In the genomic region with DNA sequence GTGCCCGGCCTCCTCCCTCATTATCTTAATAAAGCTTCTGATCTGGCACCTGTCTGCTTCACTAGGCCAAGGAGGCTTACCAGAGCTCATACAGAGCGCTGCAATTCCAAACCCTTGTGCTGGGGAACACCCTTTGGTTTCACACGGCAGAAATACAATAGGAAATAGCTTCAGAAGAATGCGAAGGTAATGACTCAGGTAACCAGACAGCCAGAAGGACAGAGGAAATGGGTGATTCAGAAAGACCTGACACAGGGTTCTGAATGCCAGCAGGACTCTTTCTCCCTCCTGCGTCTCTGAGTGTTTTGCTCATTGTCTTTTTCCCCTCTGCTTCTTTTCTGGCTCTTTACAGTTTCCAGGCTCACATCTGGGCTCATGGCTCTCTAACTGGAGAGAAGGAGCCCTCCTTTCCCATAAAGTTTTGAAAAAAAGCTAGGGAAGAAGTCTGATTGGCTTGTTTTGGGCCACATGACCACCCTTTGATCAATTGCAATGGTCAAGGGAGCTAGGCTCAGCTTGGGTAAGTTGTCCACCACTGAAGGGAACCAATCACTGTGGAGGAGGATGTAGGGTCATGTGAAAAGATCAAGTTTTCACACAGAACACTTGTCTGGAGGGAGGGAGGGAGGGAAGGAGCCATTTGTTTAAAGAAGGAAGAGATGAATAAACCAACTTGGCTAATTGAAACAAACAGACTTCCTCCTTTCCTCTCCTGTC, we compare ENCODE assay signal across 13 cellular contexts.
DNase-seq lines count a peak whose midpoint lies in the region; ATAC-seq and TF ChIP-seq lines count a peak whose summit lies in the region.
"Had no signal": no experiment of that assay in that cellular context is flagged by ENCODE, and none has a peak within 500 bp of the region (broad histone marks: within the 10 kb centered on the region; RNA-seq: fewer than 3 reads in every experiment).

No MANE protein-coding gene starts in this region.

- DNase-seq in NCI-H146 (lab: John Stamatoyannopoulos, UW) = peak; percentile 8
- no peak for DNase-seq in NCI-H146 treated with DMSO at 0.1 percent for 48 hours (lab: John Stamatoyannopoulos, UW; ENCODE audit: unreplicated experiment)
- peak; percentile 30 for DNase-seq in NT2/D1 (ENCODE audit: low read depth, low spot score)
- DNase-seq in dermis blood vessel endothelial cell = peak; percentile 30
- peak; percentile 91 for DNase-seq in mesendoderm
- DNase-seq in erythroblast (lab: John Stamatoyannopoulos, UW) = no peak
- DNase-seq: activated T-cell treated with anti-CD3 and anti-CD28 coated beads for 4 hours, brain microvascular endothelial cell, thyroid gland had no signal

- TF ChIP-seq POLR2A in erythroblast (IDR thresholded peaks at IDR 0.05; ENCODE audit: low read length) = no peak

- H3K27me3 ChIP-seq in NT2/D1 (ENCODE audit: insufficient read depth, insufficient read length) (no peaks in the 10 kb centered on the region), mesendoderm (ENCODE audit: insufficient read depth, low read length, poor library complexity) (no peaks in the 10 kb centered on the region)
- H3K27me3 ChIP-seq: brain microvascular endothelial cell, thyroid gland had no signal

- no peak overlapping the region for H2AK5ac ChIP-seq in mesendoderm (ENCODE audit: low read length)

- no peak overlapping the region for H3K23ac ChIP-seq in mesendoderm (ENCODE audit: low read length)

- H3K9ac ChIP-seq in NT2/D1 (ENCODE audit: insufficient read length, low read depth) (no peak overlapping the region), mesendoderm (ENCODE audit: low read length) (no peak overlapping the region)

- H3K27ac ChIP-seq in mesendoderm (ENCODE audit: low read depth, low read length) = peak overlapping the region; percentile 78
- H3K27ac ChIP-seq: A549, brain microvascular endothelial cell, thyroid gland had no signal

- no peaks in the 10 kb centered on the region for H3K9me3 ChIP-seq in NT2/D1 (ENCODE audit: insufficient read depth, low read length)
- H3K9me3 ChIP-seq: A549, thyroid gland had no signal

- WGBS in mesendoderm (ENCODE audit: extremely low coverage, insufficient coverage, low lambda C conversion rate) = no CpG with 5 or more reads among the region's 5 CpGs

- H4K8ac ChIP-seq in mesendoderm (ENCODE audit: low read depth, low read length) = no peak overlapping the region

- H3K4me3 ChIP-seq in NT2/D1 (ENCODE audit: insufficient read length, low read depth) = no peak overlapping the region
- no peak overlapping the region for H3K4me3 ChIP-seq in mesendoderm (ENCODE audit: low read length)
- H3K4me3 ChIP-seq: A549, thyroid gland had no signal

- H2BK120ac ChIP-seq in mesendoderm (ENCODE audit: low read depth, low read length) = no peak overlapping the region

- H3K79me2 ChIP-seq in mesendoderm (ENCODE audit: control insufficient read depth, insufficient read depth, low read length) = no peaks in the 10 kb centered on the region

- no peak overlapping the region for H3K4me2 ChIP-seq in mesendoderm (ENCODE audit: low read length)
- H3K4me2 ChIP-seq: A549 had no signal

- H2BK15ac ChIP-seq in mesendoderm (replicated peaks; ENCODE audit: low read depth) = no peak overlapping the region

- H3K4me1 ChIP-seq in NT2/D1 (ENCODE audit: insufficient read depth, insufficient read length) (peaks cover 2% of the 10 kb centered on the region), mesendoderm (ENCODE audit: control insufficient read depth, low read depth, low read length) (no peaks in the 10 kb centered on the region)
- H3K4me1 ChIP-seq: A549 had no signal

- H4K5ac ChIP-seq in mesendoderm (ENCODE audit: low read length) = no peak overlapping the region

- H3K79me1 ChIP-seq in mesendoderm (ENCODE audit: low read length) = no peaks in the 10 kb centered on the region

- no peaks in the 10 kb centered on the region for H3K36me3 ChIP-seq in NT2/D1 (ENCODE audit: insufficient read depth, insufficient read length, low read length)
- no peaks in the 10 kb centered on the region for H3K36me3 ChIP-seq in mesendoderm (ENCODE audit: control insufficient read depth, insufficient read depth, low read length)
- H3K36me3 ChIP-seq: brain microvascular endothelial cell, thyroid gland had no signal

- H3K18ac ChIP-seq in mesendoderm (ENCODE audit: low read length) = no peak overlapping the region

- ATAC-seq in HG03108 (IDR thresholded peaks at IDR 0.05; ENCODE audit: unreplicated experiment) (no peak), HG02759 (IDR thresholded peaks at IDR 0.05; ENCODE audit: unreplicated experiment) (no peak)
- ATAC-seq: naive thymus-derived CD8-positive, alpha-beta T cell had no signal

- peak overlapping the region; percentile 50 for H3K56ac ChIP-seq in mesendoderm (ENCODE audit: low read length)

- peak overlapping the region; percentile 13 for H2BK5ac ChIP-seq in mesendoderm (ENCODE audit: low read length)

- H3K4ac ChIP-seq in mesendoderm (ENCODE audit: low read depth, low read length) = no peak overlapping the region

Comparison
In these comparisons a context has a peak if more than half of its experiments do, and no peak if none do; other contexts are left out.
1. DNase-seq: peak in NCI-H146 (single experiment), NT2/D1 (single experiment), dermis blood vessel endothelial cell (single experiment) and mesendoderm (single experiment); none in NCI-H146 treated with DMSO at 0.1 percent for 48 hours (single experiment) and erythroblast (0 of 2).